Comparison of ENCODE assay signal across 30 cellular contexts in the genomic region with DNA sequence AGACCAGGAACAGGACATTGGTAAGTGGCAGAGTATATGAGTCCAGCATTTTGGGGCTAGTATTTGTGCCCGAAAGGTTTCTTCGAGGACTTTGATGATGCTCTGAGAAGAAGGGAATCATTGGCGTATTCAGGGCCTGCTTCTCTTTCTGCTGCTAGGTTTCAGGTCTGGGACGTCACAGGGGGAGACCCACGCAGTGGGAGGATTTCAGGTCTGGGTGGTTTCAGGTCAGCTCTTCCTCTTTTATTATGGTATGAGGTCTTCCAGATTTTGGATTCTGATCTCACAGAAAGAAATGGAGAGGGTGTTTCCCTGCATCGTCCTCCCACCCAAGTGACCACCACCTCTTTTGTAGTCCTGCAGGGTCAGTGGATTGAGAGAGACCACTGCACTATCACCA.
"Had no signal": no experiment of that assay in that cellular context is flagged by ENCODE, and none has a peak within 500 bp of the region (broad histone marks: within the 10 kb centered on the region; RNA-seq: fewer than 3 reads in every experiment).

No MANE protein-coding gene starts in this region.

- H3K4me1 ChIP-seq: left lung, lower lobe of right lung, pancreas, prostate gland, stomach, tibial artery, upper lobe of right lung had no signal

- H3K9me3 ChIP-seq: heart left ventricle, left lung, lower lobe of right lung, pancreas, prostate gland, stomach, testis, tibial artery, upper lobe of right lung had no signal

- H3K9me3 Mint-ChIP-seq: immature natural killer cell, mesothelial cell of epicardium, naive B cell, natural killer cell had no signal

- H3K27ac ChIP-seq: heart left ventricle, left lung, lower lobe of right lung, pancreas, prostate gland, skin epidermis, stomach, testis, tibial artery, upper lobe of right lung had no signal

- H3K36me3 ChIP-seq: pancreas, prostate gland had no signal

- H3K4me3 Mint-ChIP-seq: immature natural killer cell, mesothelial cell of epicardium, naive B cell, natural killer cell had no signal

- H3K27me3 ChIP-seq: heart left ventricle, left lung, pancreas, stomach, testis, tibial artery, upper lobe of right lung had no signal

- H3K4me1 Mint-ChIP-seq: immature natural killer cell, naive B cell, natural killer cell had no signal

- H3K4me3 ChIP-seq: heart left ventricle, left lung, lower lobe of right lung, pancreas, prostate gland, skin epidermis, stomach, testis, tibial artery, upper lobe of right lung had no signal

- DNase-seq: heart left ventricle; hypothalamus; immature natural killer cell; kidney; left colon; left lung; lower lobe of right lung; mammary epithelial cell; mesenchymal stem cell; naive B cell; natural killer cell; nucleus accumbens; pancreas; posterior cingulate gyrus; retina; right cardiac atrium; stimulated activated CD4-positive, alpha-beta T cell treated with anti-CD3 and anti-CD28 coated beads, Interleukin-12 subunit alpha, Interleukin-12 subunit beta, amount 100 ng/mL, for 4 hours; stimulated activated CD4-positive, alpha-beta T cell treated with anti-CD3 and anti-CD28 coated beads, Interleukin-15, amount 100 ng/mL, for 24 hours; stimulated activated CD4-positive, alpha-beta T cell treated with anti-CD3 and anti-CD28 coated beads, Interleukin-2, amount 100 ng/mL, for 24 hours; stimulated activated CD4-positive, alpha-beta T cell treated with anti-CD3 and anti-CD28 coated beads, Interleukin-4, amount 100 ng/mL, for 1 hour; stimulated activated naive CD4-positive, alpha-beta T cell treated with Interleukin-2 at 50 U/mL for 16 hours; stomach; testis; tibial artery; trophoblast cell; upper lobe of right lung had no signal

- ATAC-seq: heart left ventricle, left colon, left lung, lower lobe of right lung, natural killer cell, pancreas, right cardiac atrium, sciatic nerve, upper lobe of right lung had no signal

- H3K36me3 Mint-ChIP-seq: mesothelial cell of epicardium, natural killer cell had no signal

- H3K27ac Mint-ChIP-seq: mesothelial cell of epicardium, natural killer cell had no signal

- H3K27me3 Mint-ChIP-seq: naive B cell had no signal
